ENCODE assay signal across 14 cellular contexts in the genomic region with DNA sequence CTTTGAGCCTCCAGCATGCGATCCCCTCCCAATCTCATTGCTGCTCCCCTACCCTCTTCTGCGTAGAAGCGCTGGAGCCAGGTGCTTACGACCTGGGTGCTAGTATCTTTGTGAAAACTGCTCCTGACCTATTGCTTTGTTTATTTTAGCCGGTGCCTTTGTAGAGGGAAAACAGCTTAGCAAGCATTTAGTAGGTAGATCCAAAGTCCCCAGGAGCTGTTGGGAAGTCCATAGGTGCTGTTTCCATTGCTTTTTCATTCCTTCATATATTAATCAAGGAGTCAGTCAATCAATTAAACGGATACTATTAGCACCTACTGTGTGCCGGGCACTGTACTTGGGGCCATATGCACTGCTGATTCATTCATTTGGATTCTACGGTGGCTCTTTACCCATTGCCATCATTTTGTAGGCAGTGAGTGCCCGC.
DNase-seq lines count a peak whose midpoint lies in the region; ATAC-seq and TF ChIP-seq lines count a peak whose summit lies in the region.
"Had no signal": no experiment of that assay in that cellular context is flagged by ENCODE, and none has a peak within 500 bp of the region (broad histone marks: within the 10 kb centered on the region; RNA-seq: fewer than 3 reads in every experiment).

No MANE protein-coding gene starts in this region.

- no peak overlapping the region for H3K27ac Mint-ChIP-seq in endodermal cell
- H3K27ac Mint-ChIP-seq: CD4-positive, alpha-beta memory T cell; H9 had no signal

- H3K4me1 ChIP-seq in endodermal cell (ENCODE audit: control insufficient read depth, insufficient read depth, low read length) = no peaks in the 10 kb centered on the region
- H3K4me1 ChIP-seq in liver (ENCODE audit: control insufficient read depth in 4 of 4, insufficient read depth in 4 of 4, low read length in 3 of 4) = peaks cover 5 to 34% (median 26%) of the 10 kb centered on the region in 4 donors
- no peaks in the 10 kb centered on the region for H3K4me1 ChIP-seq in mucosa of descending colon (ENCODE audit: low read depth)
- no peaks in the 10 kb centered on the region for H3K4me1 ChIP-seq in upper lobe of left lung
- H3K4me1 ChIP-seq: A549, BE2C had no signal

- TF ChIP-seq POLR2A in upper lobe of left lung (IDR thresholded peaks at IDR 0.05) = no peak

- no peaks in the 10 kb centered on the region for H3K36me3 Mint-ChIP-seq in endodermal cell (ENCODE audit: low read depth)

- intact Hi-C loops in Right ventricle myocardium inferior (cut with DNase I) = no loop called here
- intact Hi-C loops in mucosa of descending colon (cut with DNase I, micrococcal nuclease) = no loop called here

- H3K27me3 ChIP-seq in endodermal cell (ENCODE audit: control insufficient read depth, insufficient read depth, low read length, poor library complexity, severe bottlenecking) = no peaks in the 10 kb centered on the region
- no peaks in the 10 kb centered on the region for H3K27me3 ChIP-seq in liver (ENCODE audit: control insufficient read depth in 4 of 4, insufficient read depth in 4 of 4, low read length in 3 of 4)
- no peaks in the 10 kb centered on the region for H3K27me3 ChIP-seq in upper lobe of left lung
- H3K27me3 ChIP-seq: BE2C had no signal

- no peaks in the 10 kb centered on the region for H3K27me3 Mint-ChIP-seq in endodermal cell (ENCODE audit: insufficient read depth)
- H3K27me3 Mint-ChIP-seq: CD4-positive, alpha-beta memory T cell had no signal

- peaks cover 18% of the 10 kb centered on the region for H3K4me1 Mint-ChIP-seq in endodermal cell
- H3K4me1 Mint-ChIP-seq: CD4-positive, alpha-beta memory T cell had no signal

- H3K4me3 ChIP-seq in endodermal cell (ENCODE audit: low read length) = peak overlapping the region; percentile 53
- H3K4me3 ChIP-seq in liver (ENCODE audit: low read depth in 1 of 3, low read length in 3 of 3) = peak overlapping the region in 1 of 3 donors; percentile 28
- no peak overlapping the region for H3K4me3 ChIP-seq in mucosa of descending colon
- no peak overlapping the region for H3K4me3 ChIP-seq in upper lobe of left lung
- H3K4me3 ChIP-seq: A549, GM23338 had no signal

- no peaks in the 10 kb centered on the region for H3K36me3 ChIP-seq in endodermal cell (ENCODE audit: control insufficient read depth, insufficient read depth, low read length)
- H3K36me3 ChIP-seq in liver (ENCODE audit: control insufficient read depth in 4 of 4, insufficient read depth in 3 of 4, low read depth in 1 of 4, low read length in 3 of 4) = no peaks in the 10 kb centered on the region
- H3K36me3 ChIP-seq in mucosa of descending colon (ENCODE audit: low read depth) = no peaks in the 10 kb centered on the region
- no peaks in the 10 kb centered on the region for H3K36me3 ChIP-seq in upper lobe of left lung
- H3K36me3 ChIP-seq: BE2C had no signal

- no peak overlapping the region for H3K4me3 Mint-ChIP-seq in endodermal cell
- H3K4me3 Mint-ChIP-seq: CD4-positive, alpha-beta memory T cell; GM23338; H9 had no signal

- no peak overlapping the region for H3K27ac ChIP-seq in endodermal cell (ENCODE audit: low read depth, low read length)
- peak overlapping the region; percentile 52 to 58 for H3K27ac ChIP-seq in liver (ENCODE audit: low read depth in 1 of 2, low read length in 2 of 2)
- H3K27ac ChIP-seq in upper lobe of left lung = no peak overlapping the region
- H3K27ac ChIP-seq: A549, C4-2B had no signal

- ATAC-seq in Right ventricle myocardium inferior = no peak
- ATAC-seq in mucosa of descending colon = no peak
- no peak for ATAC-seq in upper lobe of left lung (ENCODE audit: low FRiP score in 2 of 2)
- ATAC-seq: A549, GM23338 had no signal

- peak; percentile 43 for DNase-seq in DMS153 (lab: John Stamatoyannopoulos, UW)
- peak; percentile 59 for DNase-seq in DMS153 treated with DMSO at 0.1 percent for 48 hours (lab: John Stamatoyannopoulos, UW; ENCODE audit: unreplicated experiment)
- no peak for DNase-seq in endodermal cell
- no peak for DNase-seq in Right ventricle myocardium inferior (ENCODE audit: missing footprints)
- no peak for DNase-seq in mucosa of descending colon
- no peak for DNase-seq in upper lobe of left lung
- DNase-seq in mucosa of gallbladder (ENCODE audit: low spot score) = no peak
- DNase-seq: BE2C; CD4-positive, alpha-beta memory T cell; H9 had no signal

- TF ChIP-seq CTCF in endodermal cell (conservative IDR thresholded peaks at IDR 0.05) (no peak), liver (IDR thresholded peaks at IDR 0.05; ENCODE audit: low read depth, low read length, missing input control) (no peak), mucosa of descending colon (IDR thresholded peaks at IDR 0.05) (no peak), upper lobe of left lung (IDR thresholded peaks at IDR 0.05) (no peak)

- no peak overlapping the region for H3K9ac ChIP-seq in endodermal cell (ENCODE audit: extremely low read depth, low read length, poor library complexity, severe bottlenecking)
- H3K9ac ChIP-seq in liver (ENCODE audit: low read depth in 1 of 2, low read length in 2 of 2) = no peak overlapping the region

- 92 to 99% methylated on average over 6 to 9 of the region's 9 CpGs for WGBS in endodermal cell (ENCODE audit: insufficient coverage in 1 of 2, insufficient read length in 1 of 2), 2 experiments
- 43% methylated on average over 9 of the region's 9 CpGs for WGBS in liver
- 91 to 96% methylated on average over 9 of the region's 9 CpGs for WGBS in upper lobe of left lung, 2 donors

- TF ChIP-seq RAD21 in liver (IDR thresholded peaks at IDR 0.05) = peak; percentile 47 to 55

- no peak for TF ChIP-seq EP300 in upper lobe of left lung (IDR thresholded peaks at IDR 0.05)

- no peaks in the 10 kb centered on the region for H3K9me3 ChIP-seq in endodermal cell (ENCODE audit: control insufficient read depth, low read length)
- no peaks in the 10 kb centered on the region for H3K9me3 ChIP-seq in liver (ENCODE audit: control insufficient read depth in 4 of 4, low read length in 3 of 4)
- H3K9me3 ChIP-seq in mucosa of descending colon = no peaks in the 10 kb centered on the region
- no peaks in the 10 kb centered on the region for H3K9me3 ChIP-seq in upper lobe of left lung
- H3K9me3 ChIP-seq: A549, BE2C had no signal

- H3K9me3 Mint-ChIP-seq in endodermal cell = no peaks in the 10 kb centered on the region
- H3K9me3 Mint-ChIP-seq: GM23338 had no signal

TF ChIP-seq in liver, 16 proteins besides CTCF, POLR2A, EP300 and RAD21 (continues in another document):
- TF ChIP-seq JUND (IDR thresholded peaks at IDR 0.05) (peak; percentile 21 to 68), EGR1 (IDR thresholded peaks at IDR 0.05; ENCODE audit: low read depth in 2 of 2) (no peak), RXRA (IDR thresholded peaks at IDR 0.05) (peak; percentile 78 to 87), NR2F2 (IDR thresholded peaks at IDR 0.05) (peak; percentile 35), TAF1 (conservative IDR thresholded peaks at IDR 0.05) (no peak), HNF4A (conservative IDR thresholded peaks at IDR 0.05) (peak; percentile 95 to 97), SP1 (IDR thresholded peaks at IDR 0.05) (peak; percentile 73), MAX (IDR thresholded peaks at IDR 0.05) (peak; percentile 57), HNF4G (IDR thresholded peaks at IDR 0.05) (peak; percentile 81), FOXA2 (IDR thresholded peaks at IDR 0.05) (peak; percentile 94), GABPA (IDR thresholded peaks at IDR 0.05 in 1 of 2, conservative IDR thresholded peaks at IDR 0.05 in 1 of 2) (no peak), YY1 (IDR thresholded peaks at IDR 0.05) (peak; percentile 79)
- TF ChIP-seq, protein P1, sequence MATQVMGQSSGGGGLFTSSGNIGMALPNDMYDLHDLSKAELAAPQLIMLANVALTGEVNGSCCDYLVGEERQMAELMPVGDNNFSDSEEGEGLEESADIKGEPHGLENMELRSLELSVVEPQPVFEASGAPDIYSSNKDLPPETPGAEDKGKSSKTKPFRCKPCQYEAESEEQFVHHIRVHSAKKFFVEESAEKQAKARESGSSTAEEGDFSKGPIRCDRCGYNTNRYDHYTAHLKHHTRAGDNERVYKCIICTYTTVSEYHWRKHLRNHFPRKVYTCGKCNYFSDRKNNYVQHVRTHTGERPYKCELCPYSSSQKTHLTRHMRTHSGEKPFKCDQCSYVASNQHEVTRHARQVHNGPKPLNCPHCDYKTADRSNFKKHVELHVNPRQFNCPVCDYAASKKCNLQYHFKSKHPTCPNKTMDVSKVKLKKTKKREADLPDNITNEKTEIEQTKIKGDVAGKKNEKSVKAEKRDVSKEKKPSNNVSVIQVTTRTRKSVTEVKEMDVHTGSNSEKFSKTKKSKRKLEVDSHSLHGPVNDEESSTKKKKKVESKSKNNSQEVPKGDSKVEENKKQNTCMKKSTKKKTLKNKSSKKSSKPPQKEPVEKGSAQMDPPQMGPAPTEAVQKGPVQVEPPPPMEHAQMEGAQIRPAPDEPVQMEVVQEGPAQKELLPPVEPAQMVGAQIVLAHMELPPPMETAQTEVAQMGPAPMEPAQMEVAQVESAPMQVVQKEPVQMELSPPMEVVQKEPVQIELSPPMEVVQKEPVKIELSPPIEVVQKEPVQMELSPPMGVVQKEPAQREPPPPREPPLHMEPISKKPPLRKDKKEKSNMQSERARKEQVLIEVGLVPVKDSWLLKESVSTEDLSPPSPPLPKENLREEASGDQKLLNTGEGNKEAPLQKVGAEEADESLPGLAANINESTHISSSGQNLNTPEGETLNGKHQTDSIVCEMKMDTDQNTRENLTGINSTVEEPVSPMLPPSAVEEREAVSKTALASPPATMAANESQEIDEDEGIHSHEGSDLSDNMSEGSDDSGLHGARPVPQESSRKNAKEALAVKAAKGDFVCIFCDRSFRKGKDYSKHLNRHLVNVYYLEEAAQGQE (IDR thresholded peaks at IDR 0.05) = peak; percentile 50
- TF ChIP-seq, protein P2, sequence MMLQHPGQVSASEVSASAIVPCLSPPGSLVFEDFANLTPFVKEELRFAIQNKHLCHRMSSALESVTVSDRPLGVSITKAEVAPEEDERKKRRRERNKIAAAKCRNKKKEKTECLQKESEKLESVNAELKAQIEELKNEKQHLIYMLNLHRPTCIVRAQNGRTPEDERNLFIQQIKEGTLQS (IDR thresholded peaks at IDR 0.05) = no peak

Comparison
In these comparisons a context has a peak if more than half of its experiments do, and no peak if none do; other contexts are left out.
1. DNase-seq: peak in DMS153 (single experiment) and DMS153 treated with DMSO at 0.1 percent for 48 hours (single experiment); none in endodermal cell (single experiment), Right ventricle myocardium inferior (single experiment), mucosa of descending colon (0 of 3), upper lobe of left lung (0 of 2) and mucosa of gallbladder (single experiment).
2. H3K27ac ChIP-seq: peak in liver (2 of 2); none in endodermal cell (single experiment) and upper lobe of left lung (0 of 4).